8 cellular contexts compared by ENCODE assay signal in the genomic region with DNA sequence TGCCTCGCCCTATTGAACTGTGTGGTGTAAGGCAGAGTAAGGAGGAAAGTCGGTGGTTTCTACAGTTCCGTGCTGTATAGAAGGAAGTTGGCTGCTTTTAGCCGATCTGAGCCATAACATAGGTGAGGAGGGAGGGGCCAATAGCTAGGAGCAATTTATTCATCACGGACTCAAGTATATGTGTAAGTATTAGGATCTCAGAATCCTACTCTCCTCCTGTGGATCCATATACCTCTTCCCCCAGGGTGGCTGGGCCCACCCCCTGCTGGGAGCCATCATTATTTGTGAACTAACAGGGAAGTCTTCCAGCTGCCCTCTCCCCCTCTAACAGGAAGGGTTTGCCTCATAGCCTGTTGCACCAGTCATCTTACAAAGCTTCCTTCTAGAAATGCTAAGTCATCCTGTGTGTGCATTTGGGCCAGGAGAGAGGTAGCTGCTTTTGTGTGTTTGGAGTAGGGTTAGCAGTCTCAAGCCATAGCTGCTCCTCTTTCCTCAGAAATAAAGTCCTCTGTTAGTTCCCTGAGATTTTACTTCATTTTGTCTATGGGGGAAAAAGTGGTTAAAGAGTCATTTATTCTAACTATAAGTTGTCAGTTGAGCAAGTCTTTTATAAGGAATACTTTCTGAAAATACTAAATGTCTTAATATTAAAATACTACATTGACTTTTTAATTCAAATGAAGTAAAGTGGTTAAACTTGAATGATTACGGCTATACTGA. TPM values are rescaled to one million over a fixed set of nuclear protein-coding genes. Genes with fewer than 3 reads are reported as not detected.
DNase-seq lines count a peak whose midpoint lies in the region; ATAC-seq and TF ChIP-seq lines count a peak whose summit lies in the region.

No MANE protein-coding gene starts in this region.

- peaks cover 22% of the 10 kb centered on the region for H3K36me3 Mint-ChIP-seq in activated naive CD8-positive, alpha-beta T cell treated with anti-CD3 and anti-CD28 coated beads for 36 hours

- no peaks in the 10 kb centered on the region for H3K27me3 Mint-ChIP-seq in activated naive CD8-positive, alpha-beta T cell treated with anti-CD3 and anti-CD28 coated beads for 36 hours

- H3K4me3 Mint-ChIP-seq in activated naive CD8-positive, alpha-beta T cell treated with anti-CD3 and anti-CD28 coated beads for 36 hours: peak overlapping the region; percentile 7

- TF ChIP-seq CTCF in 22Rv1 (IDR thresholded peaks at IDR 0.05): no peak
- no peak for TF ChIP-seq CTCF in HL-60 (IDR thresholded peaks at IDR 0.05; ENCODE audit: insufficient read depth, low read length)

- H3K27ac Mint-ChIP-seq in activated naive CD8-positive, alpha-beta T cell treated with anti-CD3 and anti-CD28 coated beads for 36 hours: peak overlapping the region; percentile 89

- H3K4me1 Mint-ChIP-seq in activated naive CD8-positive, alpha-beta T cell treated with anti-CD3 and anti-CD28 coated beads for 36 hours: peaks cover 6% of the 10 kb centered on the region

- H3K9me3 Mint-ChIP-seq in activated naive CD8-positive, alpha-beta T cell treated with anti-CD3 and anti-CD28 coated beads for 36 hours: no peaks in the 10 kb centered on the region

- H3K27ac ChIP-seq in 22Rv1: peak overlapping the region; percentile 12; the same call in 1 of the 2 replicates
- H3K27ac ChIP-seq in HL-60 (replicated peaks): peak overlapping the region; percentile 74

- H3K4me3 ChIP-seq in HL-60 (replicated peaks; ENCODE audit: insufficient read depth, low read length): no peak overlapping the region

- H3K27me3 ChIP-seq in HL-60 (ENCODE audit: insufficient read depth, poor library complexity, severe bottlenecking): no peaks in the 10 kb centered on the region

- ATAC-seq in GM18873 (IDR thresholded peaks at IDR 0.05; ENCODE audit: low FRiP score, unreplicated experiment): no peak

- peak; percentile 93 to 97 for DNase-seq in HL-60 (ENCODE audit: low read depth in 1 of 2, low spot score in 1 of 2)
- DNase-seq in activated naive CD8-positive, alpha-beta T cell treated with anti-CD3 and anti-CD28 coated beads for 36 hours: no peak
- peak; percentile 68 for DNase-seq in islet precursor cell
- no peak for DNase-seq in stimulated activated CD4-positive, alpha-beta T cell treated with anti-CD3 and anti-CD28 coated beads, Interleukin-4, amount 100 ng/mL, for 1 hour
- no peak for DNase-seq in NCI-H526 treated with DMSO at 0.1 percent for 48 hours (lab: John Stamatoyannopoulos, UW)
- DNase-seq in DMS79 treated with DMSO at 0.1 percent for 48 hours (lab: John Stamatoyannopoulos, UW): no peak

RNA-seq across cellular contexts. Expression of a gene that starts 14.9 kb away (rescaled TPM):
- total RNA-seq in activated naive CD8-positive, alpha-beta T cell treated with anti-CD3 and anti-CD28 coated beads for 36 hours: 10 to 100 TPM; 28.5 to 30.6 TPM

RNA-seq across cellular contexts. Expression of a gene that starts 16.5 kb away (rescaled TPM):
- 100 to 1,000 TPM; 135 TPM for total RNA-seq in activated naive CD8-positive, alpha-beta T cell treated with anti-CD3 and anti-CD28 coated beads for 36 hours

RNA-seq across cellular contexts. Expression of a gene that starts 34.5 kb away (rescaled TPM):
- not detected for total RNA-seq in activated naive CD8-positive, alpha-beta T cell treated with anti-CD3 and anti-CD28 coated beads for 36 hours

RNA-seq across cellular contexts. Expression of a gene that starts 57.0 kb away (rescaled TPM):
- total RNA-seq in activated naive CD8-positive, alpha-beta T cell treated with anti-CD3 and anti-CD28 coated beads for 36 hours: 100 to 1,000 TPM; 102 to 103 TPM

RNA-seq across cellular contexts. Expression of a gene that starts 59.4 kb away (rescaled TPM):
- total RNA-seq in activated naive CD8-positive, alpha-beta T cell treated with anti-CD3 and anti-CD28 coated beads for 36 hours: 10 to 100 TPM; 19.1 to 19.6 TPM

Comparison
In these comparisons a context has a peak if more than half of its experiments do, and no peak if none do; other contexts are left out.
1. DNase-seq: peak in HL-60 (2 of 2) and islet precursor cell (single experiment); none in activated naive CD8-positive, alpha-beta T cell treated with anti-CD3 and anti-CD28 coated beads for 36 hours (single experiment), stimulated activated CD4-positive, alpha-beta T cell treated with anti-CD3 and anti-CD28 coated beads, Interleukin-4, amount 100 ng/mL, for 1 hour (single experiment), NCI-H526 treated with DMSO at 0.1 percent for 48 hours (single experiment) and DMS79 treated with DMSO at 0.1 percent for 48 hours (single experiment).